In genomic region chr2:219459460-219460311, GRCh38 we compare ENCODE assay signal across 8 cellular contexts. TPM values are rescaled to one million over a fixed set of nuclear protein-coding genes. Genes with fewer than 3 reads are reported as not detected.
A peak's percentile ranks its signal among the peaks of the same experiment; 100 is the strongest.
DNase-seq lines count a peak whose midpoint lies in the region; ATAC-seq and TF ChIP-seq lines count a peak whose summit lies in the region.

No MANE protein-coding gene starts in this region.

- H3K9me3 ChIP-seq in WERI-Rb-1 (ENCODE audit: severe bottlenecking) (no peaks in the 10 kb centered on the region), testis (no peaks in the 10 kb centered on the region)

- peak; percentile 93 for TF ChIP-seq CTCF in Calu3 (IDR thresholded peaks at IDR 0.05; ENCODE audit: unreplicated experiment)
- TF ChIP-seq CTCF in WERI-Rb-1 (IDR thresholded peaks at IDR 0.05; ENCODE audit: low read depth, low read length), result peak; percentile 98
- TF ChIP-seq CTCF in testis (IDR thresholded peaks at IDR 0.05), result peak; percentile 71 to 82 (median 77)

- no peak for TF ChIP-seq POLR2A in testis (IDR thresholded peaks at IDR 0.05)

- no peaks in the 10 kb centered on the region for H3K27me3 Mint-ChIP-seq in Calu3 (ENCODE audit: unreplicated experiment)
- H3K27me3 Mint-ChIP-seq in memory B cell, result peaks cover 9% of the 10 kb centered on the region

- H3K4me1 Mint-ChIP-seq in Calu3 (ENCODE audit: low read depth, unreplicated experiment) (peaks cover 10% of the 10 kb centered on the region), memory B cell (peaks cover 3% of the 10 kb centered on the region)

- BruUV-seq in Calu3 (replicated peaks; lab: Mats Ljungman, UMichigan), result no TSS peak

- H3K27ac Mint-ChIP-seq in Calu3 (ENCODE audit: unreplicated experiment) (no peak overlapping the region), memory B cell (no peak overlapping the region)

- CTCF ChIA-PET in Calu3 (lab: Charles Lee), result interaction anchor here (0.6 to 1.5 kb wide), 7 partner anchors 8 to 72 kb away, joined by 3 to 22 read pairs (median 3); partner anchors contain the start of gene DNPEP

- H3K27me3 ChIP-seq in WERI-Rb-1 (ENCODE audit: insufficient read depth, low read depth, severe bottlenecking) (no peaks in the 10 kb centered on the region), testis (no peaks in the 10 kb centered on the region)

- ATAC-seq in GM21367 (IDR thresholded peaks at IDR 0.05; ENCODE audit: unreplicated experiment) (peak; percentile 86), memory B cell (ENCODE audit: low read depth) (no peak)

- H3K9me3 Mint-ChIP-seq in Calu3 (ENCODE audit: low read depth, unreplicated experiment), result no peaks in the 10 kb centered on the region
- H3K9me3 Mint-ChIP-seq in memory B cell, result no peaks in the 10 kb centered on the region

- H3K4me3 Mint-ChIP-seq in Calu3 (ENCODE audit: low read depth, unreplicated experiment) (no peak overlapping the region), memory B cell (no peak overlapping the region)

- in situ Hi-C loops in KBM-7 (cut with MboI; ENCODE audit: low pct_unique_long_range_greater_than_20kb, low sequenced_read_pairs), result no loop called here

- H3K4me3 ChIP-seq in WERI-Rb-1 (ENCODE audit: low read depth, low read length) (no peak overlapping the region), testis (no peak overlapping the region)

- H3K4me1 ChIP-seq in testis, result peaks cover 26% of the 10 kb centered on the region

- H3K36me3 Mint-ChIP-seq in Calu3 (ENCODE audit: insufficient read depth, unreplicated experiment), result no peaks in the 10 kb centered on the region
- no peaks in the 10 kb centered on the region for H3K36me3 Mint-ChIP-seq in memory B cell

- H3K27ac ChIP-seq in WERI-Rb-1, result peak overlapping the region; percentile 90
- peak overlapping the region; percentile 72 for H3K27ac ChIP-seq in testis

- 50 to 53% methylated on average over 13 to 14 of the region's 14 CpGs for WGBS in testis, 2 donors

- H3K36me3 ChIP-seq in WERI-Rb-1, result peaks cover 21% of the 10 kb centered on the region
- H3K36me3 ChIP-seq in testis (ENCODE audit: low read depth, missing control alignments), result no peaks in the 10 kb centered on the region

- DNase-seq in Calu3, result peak; percentile 72
- peak; percentile 42 for DNase-seq in KBM-7
- DNase-seq in WERI-Rb-1, result peak; percentile 89
- DNase-seq in ecto neural progenitor cell (ENCODE audit: low spot score), result peak; percentile 86
- DNase-seq in memory B cell (ENCODE audit: low spot score in 2 of 2), result peak; percentile 20 to 47
- peak; percentile 80 for DNase-seq in testis
- no peak for DNase-seq in posterior vena cava (ENCODE audit: low spot score)

- intact Hi-C loops in Calu3 (cut with micrococcal nuclease; ENCODE audit: unreplicated experiment) (loop anchor here (1.0 kb wide), 1 partner anchor 71 kb away; no protein-coding TSS in a partner anchor), testis (cut with DNase I; ENCODE audit: low total_unique reads) (no loop called here), posterior vena cava (cut with DNase I) (no loop called here)

RNA-seq across cellular contexts. Expression of gene SPEG, which starts 25.0 kb away (rescaled TPM):
- 13.4 and 16.7 TPM in 2 replicates for total RNA-seq in Calu3 (2022)
- total RNA-seq in testis, result 10 to 100 TPM; 23.0 to 24.3 TPM
- 16.0 TPM for polyA plus RNA-seq in testis (ENCODE audit: insufficient read depth, low read depth, low replicate concordance)
- total RNA-seq in posterior vena cava, result 100 to 1,000 TPM; 175 to 217 TPM

RNA-seq across cellular contexts. Expression of gene GMPPA, which starts 39.0 kb away (rescaled TPM):
- total RNA-seq in Calu3 (2022) (53.0 and 59.4 TPM in 2 replicates), testis (10 to 100 TPM; 24.6 to 28.3 TPM), posterior vena cava (10 to 100 TPM; 33.9 to 42.8 TPM)
- 19.6 TPM for polyA plus RNA-seq in testis (ENCODE audit: insufficient read depth, low read depth, low replicate concordance)

RNA-seq across cellular contexts. Expression of gene DES, which starts 41.5 kb away (rescaled TPM):
- total RNA-seq in Calu3 (2022) (not detected in 2 replicates), testis (10 to 100 TPM; 17.6 to 33.3 TPM), posterior vena cava (1,000 to 10,000 TPM; 6,561 to 7,652 TPM)
- polyA plus RNA-seq in testis (ENCODE audit: insufficient read depth, low read depth, low replicate concordance), result 199 TPM

RNA-seq across cellular contexts. Expression of gene ASIC4, which starts 54.6 kb away (rescaled TPM):
- total RNA-seq in Calu3 (2022), result 0.17 TPM in 1 of 2 replicates, not detected in the other
- total RNA-seq in testis, result 1 to 10 TPM; 2.0 to 4.6 TPM
- polyA plus RNA-seq in testis (ENCODE audit: insufficient read depth, low read depth, low replicate concordance), result 1.5 TPM
- total RNA-seq in posterior vena cava, result under 1 TPM in 1 of 2 donors, not detected in 1; 0.38 TPM

Comparison
In these comparisons a context has a peak if more than half of its experiments do, and no peak if none do; other contexts are left out.
1. RNA of gene DES, which starts 41.5 kb away (total RNA-seq): 6,561 to 7,652 TPM in posterior vena cava; 17.6 to 33.3 TPM in testis and not detected in Calu3; every median in the first group is over 100 times any median in the second.
2. Peak in every context shown above with its lines, with median percentiles within 50 percentile points of each other: CTCF ChIP-seq.